In genomic region chr1:186828612-186829542, GRCh38 we compare ENCODE assay signal across 8 cellular contexts. TPM values are rescaled to one million over a fixed set of nuclear protein-coding genes. Genes with fewer than 3 reads are reported as not detected.
DNase-seq lines count a peak whose midpoint lies in the region; ATAC-seq and TF ChIP-seq lines count a peak whose summit lies in the region.

TSS of gene PLA2G4A (plus strand) at chr1:186828949. CDS start at chr1:186854355, 25,406 bp downstream.

- H3K36me3 ChIP-seq in brain microvascular endothelial cell (replicated peaks) (no peaks in the 10 kb centered on the region), iPS-18a (ENCODE audit: control insufficient read depth, low read depth, low read length) (no peaks in the 10 kb centered on the region), skeletal muscle satellite cell (ENCODE audit: insufficient read depth, low read length) (no peaks in the 10 kb centered on the region)

- H3K9me3 ChIP-seq in iPS-18a (ENCODE audit: control insufficient read depth, low read depth, low read length) (no peaks in the 10 kb centered on the region), skeletal muscle satellite cell (replicated peaks; ENCODE audit: low read length) (no peaks in the 10 kb centered on the region)

- peak within 1 kb of the TSS; percentile 69 for H3K27ac ChIP-seq in brain microvascular endothelial cell
- H3K27ac ChIP-seq in iPS-18a (ENCODE audit: low read length): no peak within 1 kb of the TSS

- ATAC-seq in GM18520 (IDR thresholded peaks at IDR 0.05; ENCODE audit: unreplicated experiment) (peak; percentile 50), HG02973 (IDR thresholded peaks at IDR 0.05; ENCODE audit: unreplicated experiment) (peak; percentile 91)

- H3K4me2 ChIP-seq in skeletal muscle satellite cell (ENCODE audit: low read length): peak within 1 kb of the TSS; percentile 89

- peaks cover 4% of the 10 kb centered on the region for H3K4me1 ChIP-seq in iPS-18a (ENCODE audit: control insufficient read depth, low read depth, low read length)
- no peaks in the 10 kb centered on the region for H3K4me1 ChIP-seq in skeletal muscle satellite cell (ENCODE audit: control insufficient read depth, insufficient read depth, low read length)

- H3K27me3 ChIP-seq in brain microvascular endothelial cell (replicated peaks) (no peaks in the 10 kb centered on the region), iPS-18a (ENCODE audit: control insufficient read depth, insufficient read depth, low read length) (peaks cover 11% of the 10 kb centered on the region), skeletal muscle satellite cell (ENCODE audit: control insufficient read depth, insufficient read depth, low read length) (no peaks in the 10 kb centered on the region)

- peak within 1 kb of the TSS; percentile 89 for H3K4me3 ChIP-seq in brain microvascular endothelial cell (ENCODE audit: low read depth, low read length)
- peak within 1 kb of the TSS; percentile 94 for H3K4me3 ChIP-seq in iPS-18a (ENCODE audit: low read length)
- peak within 1 kb of the TSS; percentile 57 for H3K4me3 ChIP-seq in skeletal muscle satellite cell (ENCODE audit: low read length)

- no peak for TF ChIP-seq CTCF in brain microvascular endothelial cell (IDR thresholded peaks at IDR 0.05; ENCODE audit: low read depth, low read length, missing control alignments)

- H3K9ac ChIP-seq in iPS-18a (ENCODE audit: low read length) (peak within 1 kb of the TSS; percentile 64), skeletal muscle satellite cell (ENCODE audit: low read depth, low read length) (no peak within 1 kb of the TSS)

- DNase-seq in AG08395 (ENCODE audit: low spot score) (peak; percentile 56), NOMO-1 treated with DMSO at 0.1 percent for 48 hours (lab: John Stamatoyannopoulos, UW; ENCODE audit: unreplicated experiment) (peak; percentile 93), brain microvascular endothelial cell (peak; percentile 75), NCI-H2107 (lab: John Stamatoyannopoulos, UW) (no peak)

- in situ Hi-C loops in brain microvascular endothelial cell (cut with HindIII; ENCODE audit: low pct_ligation_motif_present, low sequenced_read_pairs): no loop called here

RNA-seq across cellular contexts. Expression of gene PLA2G4A, which starts in this region (rescaled TPM):
- 12.9 and 16.0 TPM in 2 replicates for total RNA-seq in skeletal muscle satellite cell (2012; rRNA removed)
